Comparison of ENCODE assay signal across 16 cellular contexts in genomic region chr2:234373060-234373459, GRCh38.
DNase-seq lines count a peak whose midpoint lies in the region; ATAC-seq, FAIRE-seq and TF ChIP-seq lines count a peak whose summit lies in the region.
"Had no signal": no experiment of that assay in that cellular context is flagged by ENCODE, and none has a peak within 500 bp of the region (broad histone marks: within the 10 kb centered on the region; RNA-seq: fewer than 3 reads in every experiment).

No MANE protein-coding gene starts in this region.

- peak overlapping the region; percentile 42; the same call in 1 of the 2 replicates for H2AFZ ChIP-seq in DND-41 (ENCODE audit: low read depth, low read length)
- H2AFZ ChIP-seq in astrocyte (ENCODE audit: low read depth, low read length), result no peak overlapping the region
- peak overlapping the region; percentile 52 for H2AFZ ChIP-seq in osteoblast (ENCODE audit: low read length)

- H3K36me3 Mint-ChIP-seq in T-cell, result no peaks in the 10 kb centered on the region
- H3K36me3 Mint-ChIP-seq in astrocyte (ENCODE audit: low read depth, unreplicated experiment), result no peaks in the 10 kb centered on the region

- H3K4me1 Mint-ChIP-seq in T-cell, result peaks cover 60 to 75% (median 74%) of the 10 kb centered on the region in 3 donors
- H3K4me1 Mint-ChIP-seq in astrocyte (ENCODE audit: low read depth, unreplicated experiment), result peaks cover 19% of the 10 kb centered on the region

- CTCF ChIA-PET in T-cell (lab: Charles Lee), result interaction anchor here in 1 of 2 donors (1.5 kb wide), 1 partner anchor 127 kb away, joined by 3 read pairs; no protein-coding TSS in a partner anchor

- POLR2A ChIA-PET in T-cell (lab: Charles Lee), result interaction anchor here (0.6 to 1.2 kb wide), 7 partner anchors 26 to 1851 kb away, joined by 3 to 15 read pairs (median 3); no protein-coding TSS in a partner anchor

- H3K4me1 ChIP-seq in DND-41 (ENCODE audit: insufficient read depth, low read length) (peaks cover 53% of the 10 kb centered on the region), astrocyte (ENCODE audit: insufficient read depth, low read length) (peaks cover 10% of the 10 kb centered on the region), osteoblast (ENCODE audit: insufficient read depth, low read length) (peaks cover 16% of the 10 kb centered on the region)

- H3K27ac ChIP-seq in DND-41 (ENCODE audit: low read length), result peak overlapping the region; percentile 79
- H3K27ac ChIP-seq in astrocyte (ENCODE audit: low read depth, low read length), result no peak overlapping the region
- no peak overlapping the region for H3K27ac ChIP-seq in osteoblast (ENCODE audit: low read depth, low read length)
- H3K27ac ChIP-seq: HL-60 had no signal

- DNase-seq in DND-41 (no peak), T-cell (peak in 12 of 34 experiments; percentile 8 to 49 (median 22)), astrocyte (ENCODE audit: low read depth) (no peak), osteoblast (ENCODE audit: insufficient read length, low spot score, missing footprints) (no peak), NCI-H1105 treated with DMSO at 0.1 percent for 48 hours (lab: John Stamatoyannopoulos, UW) (no peak), left lobe of liver (ENCODE audit: low spot score) (no peak)
- DNase-seq: GF-D8; islet precursor cell; NCI-H2081; stimulated activated naive CD4-positive, alpha-beta T cell treated with Interleukin-2 at 50 U/mL for 16 hours had no signal

- H3K27ac Mint-ChIP-seq in T-cell (peak overlapping the region; percentile 87 to 91), astrocyte (ENCODE audit: unreplicated experiment) (peak overlapping the region; percentile 12)

- H3K9me3 ChIP-seq in DND-41 (ENCODE audit: insufficient read depth, low read length, severe bottlenecking) (no peaks in the 10 kb centered on the region), astrocyte (ENCODE audit: insufficient read depth, low read depth, low read length) (no peaks in the 10 kb centered on the region), osteoblast (ENCODE audit: low read depth, low read length) (no peaks in the 10 kb centered on the region)

- no peak overlapping the region for H3K4me3 ChIP-seq in DND-41 (ENCODE audit: low read depth in 1 of 2, low read length in 2 of 2)
- no peak overlapping the region for H3K4me3 ChIP-seq in astrocyte (ENCODE audit: insufficient read depth, low read depth, low read length)
- H3K4me3 ChIP-seq in osteoblast (ENCODE audit: insufficient read depth, low read length), result no peak overlapping the region

- ATAC-seq in DND-41 (ENCODE audit: insufficient read depth, low read depth) (no peak), T-cell (replicated peaks in 1 of 4) (peak; percentile 24 to 69 (median 52)), left lobe of liver (no peak)
- no peak for ATAC-seq in activated CD4-positive, CD25-positive, alpha-beta regulatory T cell treated with anti-CD3 and anti-CD28 coated beads, Interleukin-2, amount 50 U/mL, for 24 hours
- ATAC-seq: Right ventricle myocardium inferior had no signal

- H3K9me3 Mint-ChIP-seq in T-cell (no peaks in the 10 kb centered on the region), astrocyte (ENCODE audit: unreplicated experiment) (peaks cover under 1% of the 10 kb centered on the region)

- H3K79me2 ChIP-seq in DND-41 (ENCODE audit: insufficient read depth, low read length) (no peaks in the 10 kb centered on the region), astrocyte (ENCODE audit: insufficient read depth, low read length) (no peaks in the 10 kb centered on the region), osteoblast (ENCODE audit: insufficient read depth, low read length) (no peaks in the 10 kb centered on the region)

- H3K4me3 Mint-ChIP-seq in T-cell (peak overlapping the region; percentile 14 to 86 (median 35)), astrocyte (ENCODE audit: unreplicated experiment) (no peak overlapping the region)

- H3K27me3 ChIP-seq in DND-41 (ENCODE audit: insufficient read depth, low read length, poor library complexity) (no peaks in the 10 kb centered on the region), astrocyte (ENCODE audit: insufficient read depth, low read length) (no peaks in the 10 kb centered on the region), osteoblast (ENCODE audit: insufficient read depth, low read length) (no peaks in the 10 kb centered on the region)

- no peak overlapping the region for H3K9ac ChIP-seq in DND-41 (ENCODE audit: low read depth, low read length)
- no peak overlapping the region for H3K9ac ChIP-seq in astrocyte (ENCODE audit: low read length)

- no peak overlapping the region for H3K4me2 ChIP-seq in DND-41 (ENCODE audit: insufficient read depth, low read length)
- H3K4me2 ChIP-seq in astrocyte (ENCODE audit: low read length), result no peak overlapping the region
- no peak overlapping the region for H3K4me2 ChIP-seq in osteoblast (ENCODE audit: insufficient read depth, low read length)

- FAIRE-seq in astrocyte (lab: Jason Lieb, UNC), result no peak
- FAIRE-seq: endometrium, H54, TTC549 had no signal

- no peak for TF ChIP-seq CTCF in DND-41 (IDR thresholded peaks at IDR 0.05; ENCODE audit: borderline replicate concordance, extremely low read depth, low read length, poor library complexity, severe bottlenecking)
- TF ChIP-seq CTCF in astrocyte (IDR thresholded peaks at IDR 0.05; ENCODE audit: insufficient read depth, low read depth, low read length), result no peak
- TF ChIP-seq CTCF in osteoblast (IDR thresholded peaks at IDR 0.05; ENCODE audit: extremely low read depth, low read depth, low read length), result no peak

- H4K20me1 ChIP-seq in DND-41 (ENCODE audit: insufficient read depth, low read length), result no peaks in the 10 kb centered on the region
- no peaks in the 10 kb centered on the region for H4K20me1 ChIP-seq in astrocyte (ENCODE audit: insufficient read depth, low read length)
- no peaks in the 10 kb centered on the region for H4K20me1 ChIP-seq in osteoblast (ENCODE audit: insufficient read depth, low read length)

- H3K36me3 ChIP-seq in DND-41 (ENCODE audit: insufficient read depth, low read length), result no peaks in the 10 kb centered on the region
- no peaks in the 10 kb centered on the region for H3K36me3 ChIP-seq in astrocyte (ENCODE audit: insufficient read depth, low read length)
- H3K36me3 ChIP-seq in osteoblast (ENCODE audit: insufficient read depth, low read length), result no peaks in the 10 kb centered on the region

- H3K27me3 Mint-ChIP-seq in T-cell, result no peaks in the 10 kb centered on the region
- peaks cover 8% of the 10 kb centered on the region for H3K27me3 Mint-ChIP-seq in astrocyte (ENCODE audit: low read depth, unreplicated experiment)

Comparison
In these comparisons a context has a peak if more than half of its experiments do, and no peak if none do; other contexts are left out.
1. ATAC-seq: peak in T-cell (4 of 4); none in DND-41 (single experiment), activated CD4-positive, CD25-positive, alpha-beta regulatory T cell treated with anti-CD3 and anti-CD28 coated beads, Interleukin-2, amount 50 U/mL, for 24 hours (0 of 2) and left lobe of liver (single experiment).